18 cellular contexts compared by ENCODE assay signal in genomic region chr6:33113720-33114119, GRCh38. TPM values are rescaled to one million over a fixed set of nuclear protein-coding genes. Genes with fewer than 3 reads are reported as not detected.
DNase-seq lines count a peak whose midpoint lies in the region; ATAC-seq and TF ChIP-seq lines count a peak whose summit lies in the region.
"Had no signal": no experiment of that assay in that cellular context is flagged by ENCODE, and none has a peak within 500 bp of the region (broad histone marks: within the 10 kb centered on the region; RNA-seq: fewer than 3 reads in every experiment).

No MANE protein-coding gene starts in this region.

- no peak for ATAC-seq in activated T-helper 17 cell treated with anti-CD3 and anti-CD28 coated beads, Interleukin-2, amount 50 U/mL, for 72 hours (replicated peaks)
- ATAC-seq in HG03045 (IDR thresholded peaks at IDR 0.05; ENCODE audit: unreplicated experiment) (no peak), esophagus mucosa (no peak)
- ATAC-seq: CD8-positive, alpha-beta T cell; Panc1 had no signal

- H4K91ac ChIP-seq in neuronal stem cell (ENCODE audit: low read depth, low read length, poor library complexity), result no peak overlapping the region

- no peak overlapping the region for H2AK5ac ChIP-seq in neuronal stem cell (ENCODE audit: low read depth, low read length)

- no peaks in the 10 kb centered on the region for H3K79me1 ChIP-seq in neuronal stem cell (ENCODE audit: low read depth, low read length)

- H3K4me3 Mint-ChIP-seq in activated CD4-positive, alpha-beta T cell treated with anti-CD3 and anti-CD28 coated beads, Interleukin-2, amount 10 ng/mL, durations not matched to agents 24 days and 14 days, result no peak overlapping the region
- no peak overlapping the region for H3K4me3 Mint-ChIP-seq in activated T-helper 17 cell treated with anti-CD3 and anti-CD28 coated beads, Interleukin-2, amount 50 U/mL, for 72 hours
- H3K4me3 Mint-ChIP-seq: CD8-positive, alpha-beta T cell had no signal

- no peak overlapping the region for H3K27ac Mint-ChIP-seq in activated CD4-positive, alpha-beta T cell treated with anti-CD3 and anti-CD28 coated beads, Interleukin-2, amount 10 ng/mL, durations not matched to agents 24 days and 14 days
- H3K27ac Mint-ChIP-seq in activated T-helper 17 cell treated with anti-CD3 and anti-CD28 coated beads, Interleukin-2, amount 50 U/mL, for 72 hours, result peak overlapping the region; percentile 20
- H3K27ac Mint-ChIP-seq: CD8-positive, alpha-beta T cell had no signal

- no peak overlapping the region for H3K9ac ChIP-seq in neuronal stem cell (ENCODE audit: low read depth, low read length, poor library complexity)

- H2BK12ac ChIP-seq in neuronal stem cell (ENCODE audit: low read length), result peak overlapping the region; percentile 23

- peak; percentile 49 for DNase-seq in activated CD4-positive, alpha-beta T cell treated with anti-CD3 and anti-CD28 coated beads, Interleukin-2, amount 10 ng/mL, durations not matched to agents 24 days and 14 days
- no peak for DNase-seq in activated CD4-positive, alpha-beta T cell treated with anti-CD3 and anti-CD28 coated beads for 4 hours
- no peak for DNase-seq in neuronal stem cell (ENCODE audit: low spot score)
- no peak for DNase-seq in mesenteric fat pad (ENCODE audit: low spot score)
- DNase-seq: 8988T; Calu3; CD8-positive, alpha-beta T cell; EL; GOT3; Kasumi-1; NCI-H1092 treated with DMSO at 0.1 percent for 48 hours; NCI-H510A treated with DMSO at 0.1 percent for 48 hours had no signal

- no CpG with 5 or more reads among the region's 7 CpGs for WGBS in neuronal stem cell (ENCODE audit: extremely low coverage in 2 of 2, insufficient read length in 2 of 2, insufficient replicate concordance in 1 of 2), 2 donors

- no peak overlapping the region for H4K8ac ChIP-seq in neuronal stem cell (ENCODE audit: low read depth, low read length)

- H3K27me3 ChIP-seq in neuronal stem cell (ENCODE audit: control insufficient read depth in 3 of 3, insufficient read depth in 3 of 3, low read depth in 1 of 3, low read length in 3 of 3), result peaks cover 0 to 57% (median 5%) of the 10 kb centered on the region in 3 experiments

- peaks cover 83% of the 10 kb centered on the region for H3K27me3 Mint-ChIP-seq in activated CD4-positive, alpha-beta T cell treated with anti-CD3 and anti-CD28 coated beads, Interleukin-2, amount 10 ng/mL, durations not matched to agents 24 days and 14 days
- H3K27me3 Mint-ChIP-seq in activated T-helper 17 cell treated with anti-CD3 and anti-CD28 coated beads, Interleukin-2, amount 50 U/mL, for 72 hours, result peaks cover 65% of the 10 kb centered on the region

- no peaks in the 10 kb centered on the region for H3K36me3 ChIP-seq in neuronal stem cell (replicated peaks in 1 of 2; ENCODE audit: control insufficient read depth in 2 of 2, insufficient read depth in 2 of 2, low read length in 2 of 2)
- H3K36me3 ChIP-seq: SJSA1 had no signal

- H3K4me2 ChIP-seq in neuronal stem cell (ENCODE audit: insufficient read depth, low read length, poor library complexity, severe bottlenecking), result no peak overlapping the region

- H2AFZ ChIP-seq in neuronal stem cell (ENCODE audit: low read length), result no peak overlapping the region

- no peaks in the 10 kb centered on the region for H3K9me3 ChIP-seq in neuronal stem cell (replicated peaks in 1 of 2; ENCODE audit: control insufficient read depth in 2 of 2, insufficient read depth in 1 of 2, low read depth in 1 of 2, low read length in 2 of 2)
- H3K9me3 ChIP-seq: SJSA1 had no signal

- H3K4me3 ChIP-seq in neuronal stem cell (ENCODE audit: low read length in 2 of 2), result no peak overlapping the region
- H3K4me3 ChIP-seq: SJSA1 had no signal

- H3K18ac ChIP-seq in neuronal stem cell (ENCODE audit: low read length), result peak overlapping the region; percentile 3

- no peak overlapping the region for H3K23ac ChIP-seq in neuronal stem cell (ENCODE audit: low read depth, low read length, poor library complexity)

- H3K36me3 Mint-ChIP-seq in activated CD4-positive, alpha-beta T cell treated with anti-CD3 and anti-CD28 coated beads, Interleukin-2, amount 10 ng/mL, durations not matched to agents 24 days and 14 days (ENCODE audit: low read depth), result no peaks in the 10 kb centered on the region
- no peaks in the 10 kb centered on the region for H3K36me3 Mint-ChIP-seq in activated T-helper 17 cell treated with anti-CD3 and anti-CD28 coated beads, Interleukin-2, amount 50 U/mL, for 72 hours (ENCODE audit: low read depth)
- H3K36me3 Mint-ChIP-seq: CD8-positive, alpha-beta T cell had no signal

- peaks cover 5% of the 10 kb centered on the region in 2 donors for H3K4me1 ChIP-seq in neuronal stem cell (ENCODE audit: control insufficient read depth in 2 of 2, insufficient read depth in 1 of 2, low read depth in 1 of 2, low read length in 2 of 2)
- H3K4me1 ChIP-seq: SJSA1 had no signal

- no peak overlapping the region for H3K27ac ChIP-seq in neuronal stem cell (replicated peaks; ENCODE audit: low read length)
- H3K27ac ChIP-seq: SJSA1 had no signal

- H2BK15ac ChIP-seq in neuronal stem cell (ENCODE audit: low read length), result no peak overlapping the region

- no peak overlapping the region for H3K4ac ChIP-seq in neuronal stem cell (ENCODE audit: low read length)

- intact Hi-C loops in activated CD4-positive, alpha-beta T cell treated with anti-CD3 and anti-CD28 coated beads, Interleukin-2, amount 10 ng/mL, durations not matched to agents 24 days and 14 days (cut with micrococcal nuclease), result no loop called here

- no peak overlapping the region for H2BK5ac ChIP-seq in neuronal stem cell (ENCODE audit: low read length)

- peak; percentile 24 for TF ChIP-seq POLR2A in GM19099 (IDR thresholded peaks at IDR 0.05; ENCODE audit: extremely low read depth, insufficient read length, low read depth)

- no peak overlapping the region for H3K14ac ChIP-seq in neuronal stem cell (ENCODE audit: low read length)

- peaks cover 12% of the 10 kb centered on the region for H3K4me1 Mint-ChIP-seq in activated CD4-positive, alpha-beta T cell treated with anti-CD3 and anti-CD28 coated beads, Interleukin-2, amount 10 ng/mL, durations not matched to agents 24 days and 14 days
- H3K4me1 Mint-ChIP-seq in activated T-helper 17 cell treated with anti-CD3 and anti-CD28 coated beads, Interleukin-2, amount 50 U/mL, for 72 hours, result no peaks in the 10 kb centered on the region

- H2BK120ac ChIP-seq in neuronal stem cell (ENCODE audit: low read depth, low read length), result no peak overlapping the region

- no peaks in the 10 kb centered on the region for H3K9me3 Mint-ChIP-seq in activated CD4-positive, alpha-beta T cell treated with anti-CD3 and anti-CD28 coated beads, Interleukin-2, amount 10 ng/mL, durations not matched to agents 24 days and 14 days
- H3K9me3 Mint-ChIP-seq in activated T-helper 17 cell treated with anti-CD3 and anti-CD28 coated beads, Interleukin-2, amount 50 U/mL, for 72 hours, result no peaks in the 10 kb centered on the region
- H3K9me3 Mint-ChIP-seq: CD8-positive, alpha-beta T cell had no signal

RNA-seq across cellular contexts. Expression of gene HLA-DPB1, which starts 37.9 kb away (rescaled TPM):
- 4.7 and 6.2 TPM in 2 replicates for total RNA-seq in activated CD4-positive, alpha-beta T cell treated with anti-CD3 and anti-CD28 coated beads, Interleukin-2, amount 10 ng/mL, durations not matched to agents 24 days and 14 days
- total RNA-seq in activated T-helper 17 cell treated with anti-CD3 and anti-CD28 coated beads, Interleukin-2, amount 50 U/mL, for 72 hours, result 10 to 100 TPM; 21.4 to 69.1 TPM
- 45.7 TPM for polyA plus RNA-seq in neuronal stem cell (2013, experiment 1 of 2)
- polyA plus RNA-seq in neuronal stem cell (2013, experiment 2 of 2), result 42.1 TPM
- 52.5 TPM for total RNA-seq in mesenteric fat pad
- total RNA-seq in esophagus mucosa, result 10.5 TPM
- total RNA-seq: SJSA1 had no signal

RNA-seq across cellular contexts. Expression of gene HLA-DPA1, which starts 40.3 kb away (rescaled TPM):
- total RNA-seq in activated CD4-positive, alpha-beta T cell treated with anti-CD3 and anti-CD28 coated beads, Interleukin-2, amount 10 ng/mL, durations not matched to agents 24 days and 14 days, result 38.5 and 42.6 TPM in 2 replicates
- total RNA-seq in activated T-helper 17 cell treated with anti-CD3 and anti-CD28 coated beads, Interleukin-2, amount 50 U/mL, for 72 hours, result 100 to 1,000 TPM in 1 of 2 donors, 10 to 100 TPM in 1; 40.5 to 136 TPM
- polyA plus RNA-seq in neuronal stem cell (2013, experiment 1 of 2), result 2.2 TPM
- polyA plus RNA-seq in neuronal stem cell (2013, experiment 2 of 2), result 2.2 TPM
- total RNA-seq in mesenteric fat pad (82.5 TPM), esophagus mucosa (12.7 TPM)
- total RNA-seq: SJSA1 had no signal
